ENCODE assay signal across 30 cellular contexts in genomic region chr10:31390804-31391203, GRCh38.
"Had no signal": no experiment of that assay in that cellular context is flagged by ENCODE, and none has a peak within 500 bp of the region (broad histone marks: within the 10 kb centered on the region; RNA-seq: fewer than 3 reads in every experiment).

No MANE protein-coding gene starts in this region.

- FAIRE-seq: small intestine, TTC549 had no signal

- DNase-seq: activated CD4-positive, alpha-beta T cell treated with anti-CD3 and anti-CD28 coated beads for 1 hour; activated CD4-positive, alpha-beta T cell treated with anti-CD3 and anti-CD28 coated beads, Interleukin-2, amount 50 U/mL, for 4 hours; activated CD8-positive, alpha-beta memory T cell treated with anti-CD3 and anti-CD28 coated beads for 24 hours; activated CD8-positive, alpha-beta memory T cell treated with anti-CD3 and anti-CD28 coated beads, Interleukin-2, amount 50 U/mL, for 4 hours; activated naive CD4-positive, alpha-beta T cell treated with Interleukin-2 at 50 U/mL for 16 hours; activated naive CD8-positive, alpha-beta T cell treated with anti-CD3 and anti-CD28 coated beads, Interleukin-2, amount 10 ng/mL, durations not matched to agents 7 days and 5 days; activated T-cell treated with anti-CD3 and anti-CD28 coated beads, Interleukin-2, amount 50 U/mL, for 24 hours; amygdala; cortex of kidney; erythroblast; foreskin melanocyte; glutamatergic neuron; immature natural killer cell; mesenchymal stem cell; ovary; right cardiac atrium; small intestine; stimulated activated CD4-positive, alpha-beta T cell treated with anti-CD3 and anti-CD28 coated beads, Interleukin-2, amount 100 ng/mL, for 24 hours; stimulated activated naive CD8-positive, alpha-beta T cell treated with anti-CD3 and anti-CD28 coated beads, Interleukin-15, amount 100 ng/mL, for 72 hours; T-cell; tibial artery had no signal

- H3K4me1 ChIP-seq: prostate gland had no signal

- H3K9me3 ChIP-seq: neutrophil, ovary, prostate gland, tibial artery had no signal

- H3K4me3 Mint-ChIP-seq: activated naive CD8-positive, alpha-beta T cell treated with anti-CD3 and anti-CD28 coated beads, Interleukin-2, amount 10 ng/mL, durations not matched to agents 7 days and 5 days; activated T-cell treated with anti-CD3 and anti-CD28 coated beads, Interleukin-2, amount 50 U/mL, for 24 hours; activated T-helper 17 cell treated with anti-CD3 and anti-CD28 coated beads, Interleukin-2, amount 50 U/mL, for 72 hours; immature natural killer cell; nephron; stimulated activated effector memory CD8-positive, alpha-beta T cell treated with anti-CD3 and anti-CD28 coated beads, Interleukin-12 subunit alpha, Interleukin-12 subunit beta, amount 100 ng/mL, for 72 hours; stimulated activated naive CD8-positive, alpha-beta T cell treated with anti-CD3 and anti-CD28 coated beads, Interleukin-15, amount 100 ng/mL, for 72 hours; T-cell; T-helper 2 cell treated with Interferon-gamma antibody and Interleukin-4, amounts not matched to agents 5 μg/mL and 100 μg/mL, for 36 hours had no signal

- H3K27me3 Mint-ChIP-seq: activated naive CD8-positive, alpha-beta T cell treated with anti-CD3 and anti-CD28 coated beads, Interleukin-2, amount 10 ng/mL, durations not matched to agents 7 days and 5 days; activated T-cell treated with anti-CD3 and anti-CD28 coated beads, Interleukin-2, amount 50 U/mL, for 24 hours; activated T-helper 17 cell treated with anti-CD3 and anti-CD28 coated beads, Interleukin-2, amount 50 U/mL, for 72 hours; stimulated activated naive CD8-positive, alpha-beta T cell treated with anti-CD3 and anti-CD28 coated beads, Interleukin-15, amount 100 ng/mL, for 72 hours; T-cell had no signal

- H3K36me3 ChIP-seq: cardiac muscle cell, ovary, prostate gland had no signal

- ATAC-seq: activated T-helper 17 cell treated with anti-CD3 and anti-CD28 coated beads, Interleukin-2, amount 50 U/mL, for 72 hours; right cardiac atrium; stimulated activated effector memory CD8-positive, alpha-beta T cell treated with anti-CD3 and anti-CD28 coated beads, Interleukin-12 subunit alpha, Interleukin-12 subunit beta, amount 100 ng/mL, for 72 hours; stimulated activated naive CD8-positive, alpha-beta T cell treated with anti-CD3 and anti-CD28 coated beads, Interleukin-15, amount 100 ng/mL, for 72 hours; T-cell had no signal

- H3K4me3 ChIP-seq: cardiac muscle cell, hepatocyte, ovary, prostate gland, tibial artery had no signal

- H3K9me3 Mint-ChIP-seq: activated naive CD8-positive, alpha-beta T cell treated with anti-CD3 and anti-CD28 coated beads, Interleukin-2, amount 10 ng/mL, durations not matched to agents 7 days and 5 days; activated T-cell treated with anti-CD3 and anti-CD28 coated beads, Interleukin-2, amount 50 U/mL, for 24 hours; activated T-helper 17 cell treated with anti-CD3 and anti-CD28 coated beads, Interleukin-2, amount 50 U/mL, for 72 hours; immature natural killer cell; nephron; stimulated activated effector memory CD8-positive, alpha-beta T cell treated with anti-CD3 and anti-CD28 coated beads, Interleukin-12 subunit alpha, Interleukin-12 subunit beta, amount 100 ng/mL, for 72 hours; stimulated activated naive CD8-positive, alpha-beta T cell treated with anti-CD3 and anti-CD28 coated beads, Interleukin-15, amount 100 ng/mL, for 72 hours; T-cell; T-helper 2 cell treated with Interferon-gamma antibody and Interleukin-4, amounts not matched to agents 5 μg/mL and 100 μg/mL, for 36 hours had no signal

- H3K27ac Mint-ChIP-seq: activated naive CD8-positive, alpha-beta T cell treated with anti-CD3 and anti-CD28 coated beads, Interleukin-2, amount 10 ng/mL, durations not matched to agents 7 days and 5 days; activated T-cell treated with anti-CD3 and anti-CD28 coated beads, Interleukin-2, amount 50 U/mL, for 24 hours; activated T-helper 17 cell treated with anti-CD3 and anti-CD28 coated beads, Interleukin-2, amount 50 U/mL, for 72 hours; immature natural killer cell; nephron; stimulated activated effector memory CD8-positive, alpha-beta T cell treated with anti-CD3 and anti-CD28 coated beads, Interleukin-12 subunit alpha, Interleukin-12 subunit beta, amount 100 ng/mL, for 72 hours; stimulated activated naive CD8-positive, alpha-beta T cell treated with anti-CD3 and anti-CD28 coated beads, Interleukin-15, amount 100 ng/mL, for 72 hours; T-cell; T-helper 2 cell treated with Interferon-gamma antibody and Interleukin-4, amounts not matched to agents 5 μg/mL and 100 μg/mL, for 36 hours had no signal

- H3K27ac ChIP-seq: cardiac muscle cell, hepatocyte, neutrophil, ovary, prostate gland, tibial artery had no signal

- H3K27me3 ChIP-seq: cardiac muscle cell, hepatocyte, neutrophil, ovary, tibial artery had no signal
